10 cellular contexts compared by ENCODE assay signal in the genomic region with DNA sequence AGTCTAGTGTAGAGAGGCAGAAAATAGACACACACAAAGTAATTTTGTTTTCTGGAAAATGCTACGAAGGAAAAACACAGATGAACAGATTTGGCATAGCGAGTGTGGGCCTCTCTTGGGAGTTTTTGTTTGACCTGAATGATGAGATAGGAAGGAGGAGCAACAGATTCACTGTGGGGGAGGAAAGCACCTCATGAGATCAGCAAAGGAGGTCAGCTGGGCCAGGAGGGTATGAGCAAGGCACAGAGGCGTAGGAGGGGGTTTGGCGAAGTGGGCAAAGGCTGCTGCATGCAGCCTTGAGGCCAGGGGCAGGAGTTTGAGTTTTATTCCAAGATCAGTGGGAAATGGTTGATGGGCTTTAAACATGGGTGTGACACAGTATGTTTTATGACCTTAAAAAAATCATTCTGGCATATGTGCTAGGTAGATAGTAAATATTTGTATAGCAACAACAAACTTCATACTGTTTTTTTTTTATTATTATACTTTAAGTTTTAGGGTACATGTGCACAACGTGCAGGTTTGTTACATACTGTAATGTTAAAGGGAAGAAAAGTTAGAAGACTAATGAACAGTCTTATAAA. TPM values are rescaled to one million over a fixed set of nuclear protein-coding genes. Genes with fewer than 3 reads are reported as not detected.
DNase-seq lines count a peak whose midpoint lies in the region; ATAC-seq, FAIRE-seq and TF ChIP-seq lines count a peak whose summit lies in the region.
"Had no signal": no experiment of that assay in that cellular context is flagged by ENCODE, and none has a peak within 500 bp of the region (broad histone marks: within the 10 kb centered on the region; RNA-seq: fewer than 3 reads in every experiment).

No MANE protein-coding gene starts in this region.

- no peaks in the 10 kb centered on the region for H3K27me3 Mint-ChIP-seq in CD8-positive, alpha-beta memory T cell

- peak; percentile 45 for ATAC-seq in GM21381 (IDR thresholded peaks at IDR 0.05; ENCODE audit: unreplicated experiment)
- peak; percentile 52 for ATAC-seq in HG03521 (IDR thresholded peaks at IDR 0.05; ENCODE audit: unreplicated experiment)
- ATAC-seq in mucosa of descending colon = peak; percentile 86

- H3K9me3 ChIP-seq in mucosa of descending colon = no peaks in the 10 kb centered on the region
- H3K9me3 ChIP-seq in CD8-positive, alpha-beta memory T cell (ENCODE audit: low read length) = no peaks in the 10 kb centered on the region

- H3K4me1 ChIP-seq in mucosa of descending colon (ENCODE audit: low read depth) = peaks cover 10% of the 10 kb centered on the region
- H3K4me1 ChIP-seq in CD8-positive, alpha-beta memory T cell (ENCODE audit: insufficient read depth, low read length) = no peaks in the 10 kb centered on the region

- no peaks in the 10 kb centered on the region for H3K9me3 Mint-ChIP-seq in CD8-positive, alpha-beta memory T cell

- DNase-seq in GM12892 (ENCODE audit: insufficient read length) (peak; percentile 13), mucosa of descending colon (peak; percentile 17 to 49 (median 44)), lower leg skin (ENCODE audit: low spot score in 2 of 2) (no peak), GDM1 (lab: John Stamatoyannopoulos, UW) (no peak)
- DNase-seq in activated CD8-positive, alpha-beta memory T cell treated with anti-CD3 and anti-CD28 coated beads for 24 hours = no peak
- no peak for DNase-seq in CD8-positive, alpha-beta memory T cell

- CTCF ChIA-PET in CD8-positive, alpha-beta memory T cell (lab: Charles Lee) = no interaction called here

- 33 to 42% methylated on average over 5 of the region's 5 CpGs for WGBS in lower leg skin, 2 donors

- no peaks in the 10 kb centered on the region for H3K27me3 ChIP-seq in CD8-positive, alpha-beta memory T cell (ENCODE audit: insufficient read depth, low read length, poor library complexity, severe bottlenecking)

- TF ChIP-seq POLR2A in GM12892 (IDR thresholded peaks at IDR 0.05; ENCODE audit: low read depth, low read length) (no peak), lower leg skin (IDR thresholded peaks at IDR 0.05) (no peak)

- H3K4me3 ChIP-seq in mucosa of descending colon (no peak overlapping the region), lower leg skin (ENCODE audit: low read depth, poor library complexity, severe bottlenecking) (no peak overlapping the region)
- no peak overlapping the region for H3K4me3 ChIP-seq in CD8-positive, alpha-beta memory T cell (ENCODE audit: low read length)

- POLR2A ChIA-PET in CD8-positive, alpha-beta memory T cell (lab: Charles Lee) = no interaction called here

- H3K27ac ChIP-seq in CD8-positive, alpha-beta memory T cell (ENCODE audit: low read depth, low read length) = no peak overlapping the region

- no peak overlapping the region for H3K4me3 Mint-ChIP-seq in CD8-positive, alpha-beta memory T cell

- intact Hi-C loops in mucosa of descending colon (cut with DNase I, micrococcal nuclease) = no loop called here
- intact Hi-C loops in lower leg skin (cut with DNase I; ENCODE audit: low total_unique reads) = no loop called here

- no peak overlapping the region for H3K27ac Mint-ChIP-seq in CD8-positive, alpha-beta memory T cell

- peaks cover 0 to 4% (median 0%) of the 10 kb centered on the region in 3 donors for H3K4me1 Mint-ChIP-seq in CD8-positive, alpha-beta memory T cell

- H3K36me3 Mint-ChIP-seq in CD8-positive, alpha-beta memory T cell = peaks cover 0 to 12% (median 1%) of the 10 kb centered on the region in 3 donors

- H3K36me3 ChIP-seq in mucosa of descending colon (ENCODE audit: low read depth) = no peaks in the 10 kb centered on the region
- H3K36me3 ChIP-seq in CD8-positive, alpha-beta memory T cell (ENCODE audit: insufficient read depth, low read length) = no peaks in the 10 kb centered on the region

- peak; percentile 83 for FAIRE-seq in GM12892 (lab: Jason Lieb, UNC)
- FAIRE-seq: G401.6, TTC549 had no signal

- no peak for TF ChIP-seq CTCF in mucosa of descending colon (IDR thresholded peaks at IDR 0.05)
- TF ChIP-seq CTCF in lower leg skin (IDR thresholded peaks at IDR 0.05) = no peak

RNA-seq across cellular contexts. Expression of a gene that starts 58.0 kb away (rescaled TPM):
- 6.4 TPM for polyA plus RNA-seq in GM12892 (2012; ENCODE audit: missing spikeins)
- total RNA-seq in mucosa of descending colon = 10 to 100 TPM; 25.2 to 38.3 (median 36.6) TPM
- 10 to 100 TPM in 3 of 4 donors, 1 to 10 TPM in 1; 10.0 to 29.5 (median 17.5) TPM for total RNA-seq in lower leg skin
- total RNA-seq in CD8-positive, alpha-beta memory T cell = 1 to 10 TPM; 6.6 to 7.9 TPM
- polyA plus RNA-seq in CD8-positive, alpha-beta memory T cell = 5.3 TPM

Comparison
In these comparisons a context has a peak if more than half of its experiments do, and no peak if none do; other contexts are left out.
1. DNase-seq: peak in GM12892 (single experiment) and mucosa of descending colon (3 of 3); none in lower leg skin (0 of 2), GDM1 (single experiment), activated CD8-positive, alpha-beta memory T cell treated with anti-CD3 and anti-CD28 coated beads for 24 hours (single experiment) and CD8-positive, alpha-beta memory T cell (0 of 5).
2. Peak in every context shown above with its lines, with median percentiles within 50 percentile points of each other: ATAC-seq.